Comparison of ENCODE assay signal across 8 cellular contexts in genomic region chr15:67456677-67457529, GRCh38.
DNase-seq lines count a peak whose midpoint lies in the region; ATAC-seq, FAIRE-seq and TF ChIP-seq lines count a peak whose summit lies in the region.

No MANE protein-coding gene starts in this region.

- H3K9me3 Mint-ChIP-seq in activated CD8-positive, alpha-beta memory T cell treated with anti-CD3 and anti-CD28 coated beads, Interleukin-2, amount 10 ng/mL, durations not matched to agents 7 days and 5 days (ENCODE audit: low read depth), result no peaks in the 10 kb centered on the region

- FAIRE-seq in endothelial cell of umbilical vein (lab: Jason Lieb, UNC), result peak; percentile 90

- BruUV-seq in endothelial cell of umbilical vein (replicated peaks; lab: Mats Ljungman, UMichigan), result no TSS peak

- no peak overlapping the region for H3K9ac ChIP-seq in NT2/D1 (ENCODE audit: insufficient read length, low read depth)
- H3K9ac ChIP-seq in endothelial cell of umbilical vein (replicated peaks; ENCODE audit: extremely low read depth, insufficient read depth, low read length), result no peak overlapping the region

- peak; percentile 82 for ATAC-seq in activated CD8-positive, alpha-beta memory T cell treated with anti-CD3 and anti-CD28 coated beads, Interleukin-2, amount 10 ng/mL, durations not matched to agents 7 days and 5 days
- ATAC-seq in mucosa of descending colon, result peak; percentile 93
- no peak for ATAC-seq in HG02840 (IDR thresholded peaks at IDR 0.05; ENCODE audit: low FRiP score, unreplicated experiment)

- CTCF ChIA-PET in activated CD8-positive, alpha-beta memory T cell treated with anti-CD3 and anti-CD28 coated beads, Interleukin-2, amount 10 ng/mL, durations not matched to agents 7 days and 5 days (lab: Charles Lee), result interaction anchor here (0.8 to 6.0 kb wide), 14 partner anchors 9 to 384 kb away, joined by 3 to 71 read pairs (median 3); partner anchors contain the start of genes C15orf61 and RNU6-1
- CTCF ChIA-PET in endothelial cell of umbilical vein (lab: Charles Lee), result interaction anchor here (0.6 to 5.7 kb wide), 29 partner anchors 9 to 934 kb away, joined by 3 to 111 read pairs (median 5); partner anchors contain the start of genes C15orf61, MAP2K5, RNU6-1 and SKOR1

- DNase-seq in DMS153 treated with DMSO at 0.1 percent for 48 hours (lab: John Stamatoyannopoulos, UW; ENCODE audit: unreplicated experiment) (peak; percentile 9), HT1080 (ENCODE audit: low read depth) (peak; percentile 52), NT2/D1 (ENCODE audit: low read depth, low spot score) (peak; percentile 68), endothelial cell of umbilical vein (ENCODE audit: low read depth, low spot score) (peak; percentile 70), mucosa of descending colon (peak; percentile 74 to 94 (median 87))
- peak; percentile 88 for DNase-seq in activated CD8-positive, alpha-beta memory T cell treated with anti-CD3 and anti-CD28 coated beads, Interleukin-2, amount 10 ng/mL, durations not matched to agents 7 days and 5 days
- DNase-seq in stimulated activated CD8-positive, alpha-beta memory T cell treated with anti-CD3 and anti-CD28 coated beads, Interleukin-4, amount 100 ng/mL, for 4 hours (ENCODE audit: low read depth in 2 of 2, low spot score in 1 of 2), result peak; percentile 56 to 72

- H3K4me1 ChIP-seq in NT2/D1 (ENCODE audit: insufficient read depth, insufficient read length) (peaks cover 7% of the 10 kb centered on the region), endothelial cell of umbilical vein (ENCODE audit: control insufficient read depth, extremely low read depth, insufficient read depth, low read length) (no peaks in the 10 kb centered on the region), mucosa of descending colon (ENCODE audit: low read depth) (no peaks in the 10 kb centered on the region)

- H3K27me3 ChIP-seq in NT2/D1 (ENCODE audit: insufficient read depth, insufficient read length), result no peaks in the 10 kb centered on the region
- peaks cover 7 to 13% of the 10 kb centered on the region in 2 experiments for H3K27me3 ChIP-seq in endothelial cell of umbilical vein (ENCODE audit: control insufficient read depth in 2 of 2, insufficient read depth in 2 of 2, low read length in 2 of 2)

- intact Hi-C loops in endothelial cell of umbilical vein (cut with micrococcal nuclease) (loop anchor here (1.0 to 10.0 kb wide), 2 partner anchors 88 to 379 kb away; partner anchors contain the start of gene MAP2K5), mucosa of descending colon (cut with DNase I, micrococcal nuclease) (loop anchor here (5.0 kb wide), 1 partner anchor 380 kb away; no protein-coding TSS in a partner anchor)

- no peak overlapping the region for H2AFZ ChIP-seq in endothelial cell of umbilical vein (ENCODE audit: low read depth, low read length)

- POLR2A ChIA-PET in endothelial cell of umbilical vein (lab: Charles Lee), result no interaction called here

- H3K9me1 ChIP-seq in endothelial cell of umbilical vein (replicated peaks; ENCODE audit: control insufficient read depth, extremely low read depth, insufficient read depth, low read length), result no peaks in the 10 kb centered on the region

- H3K4me3 ChIP-seq in NT2/D1 (ENCODE audit: insufficient read length, low read depth), result no peak overlapping the region
- no peak overlapping the region for H3K4me3 ChIP-seq in endothelial cell of umbilical vein (replicated peaks in 1 of 3; ENCODE audit: insufficient read depth in 1 of 3, low read depth in 1 of 3, low read length in 3 of 3)
- H3K4me3 ChIP-seq in mucosa of descending colon, result no peak overlapping the region

- no peak for TF ChIP-seq POLR2A in endothelial cell of umbilical vein (IDR thresholded peaks at IDR 0.05; ENCODE audit: low read depth, low read length)

- H4K20me1 ChIP-seq in endothelial cell of umbilical vein (replicated peaks; ENCODE audit: control insufficient read depth, extremely low read depth, insufficient read depth, low read length), result no peaks in the 10 kb centered on the region

- dilution Hi-C loops in endothelial cell of umbilical vein (cut with MboI; ENCODE audit: extremely low pct_ligation_motif_present, low sequenced_read_pairs), result no loop called here

- H3K9me3 ChIP-seq in NT2/D1 (ENCODE audit: insufficient read depth, low read length) (peaks cover 17% of the 10 kb centered on the region; the same call in 1 of the 2 replicates), endothelial cell of umbilical vein (replicated peaks; ENCODE audit: control insufficient read depth, insufficient read depth, low read length) (no peaks in the 10 kb centered on the region), mucosa of descending colon (no peaks in the 10 kb centered on the region)

- no peaks in the 10 kb centered on the region for H3K79me2 ChIP-seq in endothelial cell of umbilical vein (ENCODE audit: control insufficient read depth, insufficient read depth, low read length)

- H3K4me3 Mint-ChIP-seq in activated CD8-positive, alpha-beta memory T cell treated with anti-CD3 and anti-CD28 coated beads, Interleukin-2, amount 10 ng/mL, durations not matched to agents 7 days and 5 days, result no peak overlapping the region

- no peak overlapping the region for H3K27ac Mint-ChIP-seq in activated CD8-positive, alpha-beta memory T cell treated with anti-CD3 and anti-CD28 coated beads, Interleukin-2, amount 10 ng/mL, durations not matched to agents 7 days and 5 days

- peaks cover 3% of the 10 kb centered on the region for H3K27me3 Mint-ChIP-seq in activated CD8-positive, alpha-beta memory T cell treated with anti-CD3 and anti-CD28 coated beads, Interleukin-2, amount 10 ng/mL, durations not matched to agents 7 days and 5 days

- H3K36me3 Mint-ChIP-seq in activated CD8-positive, alpha-beta memory T cell treated with anti-CD3 and anti-CD28 coated beads, Interleukin-2, amount 10 ng/mL, durations not matched to agents 7 days and 5 days, result no peaks in the 10 kb centered on the region

- H3K36me3 ChIP-seq in NT2/D1 (ENCODE audit: insufficient read depth, insufficient read length, low read length) (no peaks in the 10 kb centered on the region), endothelial cell of umbilical vein (ENCODE audit: control insufficient read depth in 2 of 2, extremely low read depth in 1 of 2, insufficient read depth in 2 of 2, low read length in 2 of 2) (no peaks in the 10 kb centered on the region), mucosa of descending colon (ENCODE audit: low read depth) (no peaks in the 10 kb centered on the region)

- TF ChIP-seq CTCF in endothelial cell of umbilical vein (IDR thresholded peaks at IDR 0.05; ENCODE audit: extremely low read depth in 1 of 2, insufficient read depth in 1 of 2, low read depth in 1 of 2, low read length in 2 of 2), result peak; percentile 87 to 95
- TF ChIP-seq CTCF in mucosa of descending colon (IDR thresholded peaks at IDR 0.05), result peak; percentile 79

- H3K4me2 ChIP-seq in endothelial cell of umbilical vein (ENCODE audit: insufficient read depth, low read length), result no peak overlapping the region

- H3K27ac ChIP-seq in endothelial cell of umbilical vein (ENCODE audit: insufficient read depth, low read depth, low read length), result no peak overlapping the region

- H3K4me1 Mint-ChIP-seq in activated CD8-positive, alpha-beta memory T cell treated with anti-CD3 and anti-CD28 coated beads, Interleukin-2, amount 10 ng/mL, durations not matched to agents 7 days and 5 days, result peaks cover 2% of the 10 kb centered on the region

TF ChIP-seq in endothelial cell of umbilical vein, 7 proteins besides CTCF, POLR2A, EP300 and RAD21:
- no peak for TF ChIP-seq FOS (IDR thresholded peaks at IDR 0.05; ENCODE audit: borderline replicate concordance, insufficient read depth, low read length)
- TF ChIP-seq GATA2 (IDR thresholded peaks at IDR 0.05; ENCODE audit: insufficient read depth, insufficient read length, low read depth, low read length), result no peak
- no peak for TF ChIP-seq MYC (IDR thresholded peaks at IDR 0.05; ENCODE audit: low read depth, low read length)
- TF ChIP-seq POLR2AphosphoS5 (IDR thresholded peaks at IDR 0.05; ENCODE audit: insufficient read depth, low read depth, low read length), result no peak
- TF ChIP-seq EZH2 (IDR thresholded peaks at IDR 0.05; ENCODE audit: borderline replicate concordance, low read depth, low read length, severe bottlenecking), result no peak
- TF ChIP-seq JUN (IDR thresholded peaks at IDR 0.05; ENCODE audit: borderline replicate concordance, insufficient read depth, insufficient read length, low read depth), result no peak
- no peak for TF ChIP-seq MAX (IDR thresholded peaks at IDR 0.05; ENCODE audit: insufficient read depth, insufficient read length)

Comparison
In these comparisons a context has a peak if more than half of its experiments do, and no peak if none do; other contexts are left out.
1. DNase-seq: peak in every context shown above with its lines; median percentile 88 in activated CD8-positive, alpha-beta memory T cell treated with anti-CD3 and anti-CD28 coated beads, Interleukin-2, amount 10 ng/mL, durations not matched to agents 7 days and 5 days; 87 in mucosa of descending colon; 70 in endothelial cell of umbilical vein; 68 in NT2/D1; 64 in stimulated activated CD8-positive, alpha-beta memory T cell treated with anti-CD3 and anti-CD28 coated beads, Interleukin-4, amount 100 ng/mL, for 4 hours; 52 in HT1080; 9 in DMS153 treated with DMSO at 0.1 percent for 48 hours.